Comparison of ENCODE assay signal across 1 cellular context in the genomic region with DNA sequence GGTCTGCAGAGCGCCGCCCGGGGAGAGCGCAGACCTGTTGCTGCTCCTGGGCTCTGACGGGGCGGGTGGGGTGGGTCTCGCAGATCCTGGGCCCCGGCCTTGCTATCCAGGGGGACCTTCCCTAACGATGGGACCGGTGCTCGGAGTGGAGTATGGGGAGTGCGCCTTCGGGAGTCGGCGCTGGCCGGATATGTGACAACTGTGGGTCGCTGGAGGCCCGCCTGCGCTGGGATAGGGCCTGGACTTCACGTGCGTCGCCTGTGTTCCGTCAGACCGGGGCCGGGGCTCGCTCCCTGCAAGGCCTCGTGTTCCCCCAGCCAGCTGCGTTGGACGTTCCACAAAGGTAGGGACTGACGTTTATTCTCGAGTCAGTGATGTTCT.
TF ChIP-seq lines count a peak whose summit lies in the region.

No MANE protein-coding gene starts in this region.

TF ChIP-seq in liver, 16 proteins besides CTCF, POLR2A, EP300 and RAD21 (continued from another document):
- TF ChIP-seq, protein P1, sequence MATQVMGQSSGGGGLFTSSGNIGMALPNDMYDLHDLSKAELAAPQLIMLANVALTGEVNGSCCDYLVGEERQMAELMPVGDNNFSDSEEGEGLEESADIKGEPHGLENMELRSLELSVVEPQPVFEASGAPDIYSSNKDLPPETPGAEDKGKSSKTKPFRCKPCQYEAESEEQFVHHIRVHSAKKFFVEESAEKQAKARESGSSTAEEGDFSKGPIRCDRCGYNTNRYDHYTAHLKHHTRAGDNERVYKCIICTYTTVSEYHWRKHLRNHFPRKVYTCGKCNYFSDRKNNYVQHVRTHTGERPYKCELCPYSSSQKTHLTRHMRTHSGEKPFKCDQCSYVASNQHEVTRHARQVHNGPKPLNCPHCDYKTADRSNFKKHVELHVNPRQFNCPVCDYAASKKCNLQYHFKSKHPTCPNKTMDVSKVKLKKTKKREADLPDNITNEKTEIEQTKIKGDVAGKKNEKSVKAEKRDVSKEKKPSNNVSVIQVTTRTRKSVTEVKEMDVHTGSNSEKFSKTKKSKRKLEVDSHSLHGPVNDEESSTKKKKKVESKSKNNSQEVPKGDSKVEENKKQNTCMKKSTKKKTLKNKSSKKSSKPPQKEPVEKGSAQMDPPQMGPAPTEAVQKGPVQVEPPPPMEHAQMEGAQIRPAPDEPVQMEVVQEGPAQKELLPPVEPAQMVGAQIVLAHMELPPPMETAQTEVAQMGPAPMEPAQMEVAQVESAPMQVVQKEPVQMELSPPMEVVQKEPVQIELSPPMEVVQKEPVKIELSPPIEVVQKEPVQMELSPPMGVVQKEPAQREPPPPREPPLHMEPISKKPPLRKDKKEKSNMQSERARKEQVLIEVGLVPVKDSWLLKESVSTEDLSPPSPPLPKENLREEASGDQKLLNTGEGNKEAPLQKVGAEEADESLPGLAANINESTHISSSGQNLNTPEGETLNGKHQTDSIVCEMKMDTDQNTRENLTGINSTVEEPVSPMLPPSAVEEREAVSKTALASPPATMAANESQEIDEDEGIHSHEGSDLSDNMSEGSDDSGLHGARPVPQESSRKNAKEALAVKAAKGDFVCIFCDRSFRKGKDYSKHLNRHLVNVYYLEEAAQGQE (IDR thresholded peaks at IDR 0.05), result no peak
- TF ChIP-seq RXRA (IDR thresholded peaks at IDR 0.05), result no peak
